1 cellular context compared by ENCODE assay signal in genomic region chr17:77790143-77790829, GRCh38.
A peak's percentile ranks its signal among the peaks of the same experiment; 100 is the strongest.
TF ChIP-seq lines count a peak whose summit lies in the region.

No MANE protein-coding gene starts in this region.

TF ChIP-seq in WTC11, 78 proteins besides CTCF, POLR2A, EP300 and RAD21 (continued from another document):
- TF ChIP-seq HMGXB4 (CRISPR knock-in tag; IDR thresholded peaks at IDR 0.05) (no peak), ELF4 (CRISPR knock-in tag; IDR thresholded peaks at IDR 0.05; ENCODE audit: low read depth) (no peak), FOXJ3 (CRISPR knock-in tag; IDR thresholded peaks at IDR 0.05; ENCODE audit: borderline replicate concordance) (no peak), ZBTB43 (CRISPR knock-in tag; IDR thresholded peaks at IDR 0.05) (0 out of 2 replicates have a peak, but pooled peaks have one; percentile 59), ZNF263 (CRISPR knock-in tag; IDR thresholded peaks at IDR 0.05; ENCODE audit: low read depth) (no peak), SMAD4 (CRISPR knock-in tag; IDR thresholded peaks at IDR 0.05) (no peak), TEAD4 (CRISPR knock-in tag; IDR thresholded peaks at IDR 0.05) (no peak; the same call in 1 of the 2 replicates), ETV6 (CRISPR knock-in tag; IDR thresholded peaks at IDR 0.05) (peak; percentile 87), SP1 (CRISPR knock-in tag; conservative IDR thresholded peaks at IDR 0.05) (0 out of 2 replicates have a peak, but pooled peaks have one; percentile 27), ZNF121 (CRISPR knock-in tag; IDR thresholded peaks at IDR 0.05) (no peak), ATF3 (CRISPR knock-in tag; conservative IDR thresholded peaks at IDR 0.05) (no peak), FOXP4 (CRISPR knock-in tag; IDR thresholded peaks at IDR 0.05) (peak; percentile 68; the same call in 1 of the 2 replicates), ATF6 (CRISPR knock-in tag; IDR thresholded peaks at IDR 0.05) (no peak), FOXP1 (CRISPR knock-in tag; IDR thresholded peaks at IDR 0.05; ENCODE audit: borderline replicate concordance) (0 out of 2 replicates have a peak, but pooled peaks have one; percentile 18), ARID4B (CRISPR knock-in tag; IDR thresholded peaks at IDR 0.05; ENCODE audit: borderline replicate concordance) (no peak; the same call in 1 of the 2 replicates), ZBTB21 (CRISPR knock-in tag; IDR thresholded peaks at IDR 0.05; ENCODE audit: borderline replicate concordance) (peak; percentile 65)
